In the genomic region with DNA sequence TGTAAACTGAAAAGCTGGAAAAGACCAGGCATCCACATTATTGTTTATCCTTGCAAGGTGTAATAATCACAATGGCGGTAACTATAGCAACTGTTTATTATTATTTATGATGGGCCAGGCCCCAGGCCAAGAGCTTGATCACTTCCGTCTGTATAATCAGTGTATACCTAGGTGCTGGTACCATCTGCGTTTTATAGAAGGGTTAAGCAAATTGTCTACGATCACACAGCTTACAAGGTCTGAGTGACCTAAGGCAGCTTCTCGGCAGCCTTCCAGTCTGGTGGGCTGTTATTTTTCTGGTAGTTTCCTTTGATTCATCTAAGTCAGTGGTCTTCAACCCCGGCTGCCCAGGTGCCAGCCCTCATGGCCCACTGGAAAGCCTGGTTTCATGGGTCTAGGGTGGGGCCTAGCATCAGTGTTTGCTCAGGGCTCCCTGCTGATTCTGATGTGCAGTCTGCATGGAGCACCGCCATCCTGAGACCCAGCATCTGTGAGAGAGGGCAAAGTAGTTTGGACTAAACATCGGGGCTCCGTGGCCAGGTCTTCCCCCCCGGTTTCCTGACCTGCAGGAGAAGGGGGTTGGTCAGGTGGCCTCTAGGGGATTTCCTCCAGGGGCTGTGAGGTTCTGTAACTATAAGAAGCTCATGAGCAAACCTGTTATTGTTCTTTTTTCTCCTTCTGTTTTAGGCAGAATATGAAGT, we compare ENCODE assay signal across 13 cellular contexts.
DNase-seq lines count a peak whose midpoint lies in the region; ATAC-seq, FAIRE-seq and TF ChIP-seq lines count a peak whose summit lies in the region.
"Had no signal": no experiment of that assay in that cellular context is flagged by ENCODE, and none has a peak within 500 bp of the region (broad histone marks: within the 10 kb centered on the region; RNA-seq: fewer than 3 reads in every experiment).

No MANE protein-coding gene starts in this region.

- FAIRE-seq in small intestine (lab: Jason Lieb, UNC) (no peak), HepG2 (lab: Jason Lieb, UNC) (no peak)

- H4K20me1 ChIP-seq in fibroblast of lung (ENCODE audit: control insufficient read depth, extremely low read depth, insufficient read depth, low read length): no peaks in the 10 kb centered on the region
- H4K20me1 ChIP-seq in HepG2 (ENCODE audit: insufficient read depth, low read length): no peaks in the 10 kb centered on the region

- H3K9me3 ChIP-seq in fibroblast of lung (ENCODE audit: control insufficient read depth, insufficient read depth, low read depth, low read length): no peaks in the 10 kb centered on the region
- no peaks in the 10 kb centered on the region for H3K9me3 ChIP-seq in small intestine (ENCODE audit: control insufficient read depth, low read depth)
- H3K9me3 ChIP-seq in HepG2 (ENCODE audit: low read length): no peaks in the 10 kb centered on the region
- H3K9me3 ChIP-seq: MG63 had no signal

- peaks cover 13% of the 10 kb centered on the region for H3K4me1 ChIP-seq in fibroblast of lung (ENCODE audit: control insufficient read depth, extremely low read depth, insufficient read depth, low read length)
- H3K4me1 ChIP-seq in small intestine (ENCODE audit: control insufficient read depth in 2 of 2, insufficient read depth in 1 of 2, low read depth in 1 of 2, low read length in 1 of 2): peaks cover 0 to 2% of the 10 kb centered on the region in 2 donors
- H3K4me1 ChIP-seq in HepG2 (ENCODE audit: insufficient read depth, low read length): peaks cover 8% of the 10 kb centered on the region

- intact Hi-C loops in HepG2 (cut with micrococcal nuclease; ENCODE audit: unreplicated experiment): no loop called here

- DNase-seq in GM10248 (ENCODE audit: extremely low spot score): peak; percentile 61
- DNase-seq in NCI-H510A (lab: John Stamatoyannopoulos, UW): peak; percentile 56
- DNase-seq in fibroblast of lung (ENCODE audit: low read depth in 2 of 2): no peak
- peak; percentile 38 for DNase-seq in small intestine
- DNase-seq in HepG2 (ENCODE audit: low spot score): no peak
- DNase-seq: brain microvascular endothelial cell, DMS 273 treated with DMSO at 0.1 percent for 48 hours, MG63, NCI-H226, occipital lobe had no signal

- no peak for TF ChIP-seq RAD21 in HepG2 (CRISPR knock-in tag; IDR thresholded peaks at IDR 0.05)

- H3K27me3 ChIP-seq in fibroblast of lung (ENCODE audit: control insufficient read depth, insufficient read depth, low read length): no peaks in the 10 kb centered on the region
- no peaks in the 10 kb centered on the region for H3K27me3 ChIP-seq in small intestine (ENCODE audit: control insufficient read depth in 2 of 2, insufficient read depth in 2 of 2, low read length in 2 of 2)
- H3K27me3 ChIP-seq in HepG2 (ENCODE audit: control insufficient read depth in 1 of 2, insufficient read depth in 2 of 2, low read length in 2 of 2): no peaks in the 10 kb centered on the region
- H3K27me3 ChIP-seq: brain microvascular endothelial cell, MG63 had no signal

- peak overlapping the region; percentile 59 for H3K27ac ChIP-seq in fibroblast of lung (ENCODE audit: insufficient read depth, low read length)
- peak overlapping the region in 1 of 2 donors; percentile 89 for H3K27ac ChIP-seq in small intestine (ENCODE audit: low read depth in 1 of 2, low read length in 1 of 2)
- H3K27ac ChIP-seq in HepG2 (ENCODE audit: extremely low read length, insufficient read depth, low read length): no peak overlapping the region
- H3K27ac ChIP-seq: brain microvascular endothelial cell had no signal

- in situ Hi-C loops in HepG2 (cut with HindIII; ENCODE audit: extremely low pct_ligation_motif_present, low pct_unique_long_range_greater_than_20kb): no loop called here

- TF ChIP-seq POLR2A in HepG2 (IDR thresholded peaks at IDR 0.05; ENCODE audit: insufficient read depth in 1 of 2, low read depth in 2 of 2, low read length in 2 of 2): no peak

- TF ChIP-seq EP300 in HepG2 (IDR thresholded peaks at IDR 0.05; ENCODE audit: low read depth in 2 of 2, low read length in 2 of 2) (no peak), HepG2 (CRISPR knock-in tag; IDR thresholded peaks at IDR 0.05; ENCODE audit: borderline replicate concordance) (no peak)

- ATAC-seq in GM21619 (IDR thresholded peaks at IDR 0.05; ENCODE audit: unreplicated experiment) (no peak), GM18858 (IDR thresholded peaks at IDR 0.05; ENCODE audit: unreplicated experiment) (no peak), HG03571 (IDR thresholded peaks at IDR 0.05; ENCODE audit: unreplicated experiment) (no peak), HepG2 (no peak)

- no peak overlapping the region for H3K9ac ChIP-seq in fibroblast of lung (ENCODE audit: insufficient read depth, low read length)
- H3K9ac ChIP-seq in HepG2 (ENCODE audit: insufficient read depth, low read depth, low read length): no peak overlapping the region

- H3K4me3 ChIP-seq in fibroblast of lung (replicated peaks in 1 of 4; ENCODE audit: control extremely low read depth in 1 of 4, insufficient read depth in 1 of 4, low read depth in 3 of 4, low read length in 4 of 4) (no peak overlapping the region), small intestine (ENCODE audit: low read depth in 1 of 2, low read length in 2 of 2) (no peak overlapping the region), HepG2 (replicated peaks in 1 of 3; ENCODE audit: insufficient read depth in 1 of 3, low read depth in 2 of 3, low read length in 3 of 3) (no peak overlapping the region)
- H3K4me3 ChIP-seq: MG63 had no signal

- H3K36me3 ChIP-seq in fibroblast of lung (ENCODE audit: control insufficient read depth, insufficient read depth, low read length): peaks cover 15% of the 10 kb centered on the region
- H3K36me3 ChIP-seq in small intestine (ENCODE audit: control insufficient read depth in 2 of 2, insufficient read depth in 2 of 2, low read length in 2 of 2): peaks cover 0 to 3% of the 10 kb centered on the region in 2 donors
- peaks cover 4 to 16% of the 10 kb centered on the region in 2 experiments; a peak in 3 of 5 replicates for H3K36me3 ChIP-seq in HepG2 (replicated peaks in 1 of 2; ENCODE audit: control insufficient read depth in 1 of 2, insufficient read depth in 2 of 2, low read length in 2 of 2)
- H3K36me3 ChIP-seq: MG63 had no signal

- CTCF ChIA-PET in GM10248 (lab: Yijun Ruan, JAX): interaction anchor here (0.8 to 1.7 kb wide), 8 partner anchors 20 to 197 kb away, joined by 3 to 8 read pairs (median 3); no protein-coding TSS in a partner anchor
- CTCF ChIA-PET in HepG2 (lab: Yijun Ruan, JAX; ENCODE audit: low intra/inter-chr PET ratio, low total read pairs): no interaction called here

- 45 to 65% (median 51%) methylated on average over 10 of the region's 10 CpGs for WGBS in small intestine, 3 donors
- 97% methylated on average over 10 of the region's 10 CpGs for WGBS in HepG2 (ENCODE audit: low lambda C conversion rate)

- TF ChIP-seq CTCF in GM10248 (IDR thresholded peaks at IDR 0.05; ENCODE audit: control extremely low read depth, extremely low read depth, low read depth, missing control alignments) (no peak), fibroblast of lung (conservative IDR thresholded peaks at IDR 0.05 in 1 of 2, IDR thresholded peaks at IDR 0.05 in 1 of 2; ENCODE audit: low read depth in 1 of 2, low read length in 2 of 2) (no peak), HepG2 (CRISPR knock-in tag; IDR thresholded peaks at IDR 0.05) (no peak)

- POLR2A ChIA-PET in GM10248 (lab: Yijun Ruan, JAX) (interaction anchor here (1.2 to 1.6 kb wide), 2 partner anchors 87 to 189 kb away, joined by 3 read pairs; no protein-coding TSS in a partner anchor), HepG2 (lab: Yijun Ruan, JAX) (no interaction called here)

- BruUV-seq in HepG2 (replicated peaks; lab: Mats Ljungman, UMichigan): no TSS peak

- H3K4me2 ChIP-seq in fibroblast of lung (ENCODE audit: extremely low read depth, insufficient read depth, low read length): no peak overlapping the region
- no peak overlapping the region for H3K4me2 ChIP-seq in HepG2 (ENCODE audit: low read depth, low read length)

- peaks cover 1% of the 10 kb centered on the region for H3K79me2 ChIP-seq in fibroblast of lung (ENCODE audit: control insufficient read depth, insufficient read depth, low read length)
- H3K79me2 ChIP-seq in HepG2 (ENCODE audit: insufficient read depth, low read length): no peaks in the 10 kb centered on the region

- H2AFZ ChIP-seq in fibroblast of lung (ENCODE audit: low read length) (no peak overlapping the region), HepG2 (ENCODE audit: low read length) (no peak overlapping the region)

TF ChIP-seq in HepG2, 621 proteins besides CTCF, POLR2A, EP300 and RAD21 (continues in another document):
- TF ChIP-seq HOMEZ (CRISPR knock-in tag; IDR thresholded peaks at IDR 0.05; ENCODE audit: low read depth) (no peak), ATAD3A (CRISPR knock-in tag; IDR thresholded peaks at IDR 0.05) (no peak)

Comparison
In these comparisons a context has a peak if more than half of its experiments do, and no peak if none do; other contexts are left out.
1. DNase-seq: peak in GM10248 (single experiment), NCI-H510A (single experiment) and small intestine (single experiment); none in fibroblast of lung (0 of 2) and HepG2 (single experiment).